ENCODE assay signal across 26 cellular contexts in the genomic region with DNA sequence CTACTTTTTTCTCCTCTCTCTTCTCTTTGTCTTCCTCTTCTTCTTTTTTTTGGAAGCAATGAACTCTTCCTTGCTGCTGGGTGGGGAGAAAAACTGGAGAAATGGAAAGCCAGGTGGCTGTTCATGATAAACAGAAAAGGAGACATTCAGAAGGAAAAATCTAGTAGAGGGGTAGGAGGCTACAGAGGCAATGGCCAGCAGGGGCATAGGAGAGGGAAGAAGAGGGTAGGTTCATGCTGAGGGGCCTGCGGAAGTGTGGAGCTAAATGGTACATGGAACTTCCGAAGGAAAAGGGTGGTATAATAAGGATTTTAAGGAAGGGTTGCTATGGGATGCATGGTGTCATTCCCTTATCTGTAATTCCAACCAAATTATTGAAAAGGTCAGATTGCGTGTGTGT. TPM values are rescaled to one million over a fixed set of nuclear protein-coding genes. Genes with fewer than 3 reads are reported as not detected.
"Had no signal": no experiment of that assay in that cellular context is flagged by ENCODE, and none has a peak within 500 bp of the region (broad histone marks: within the 10 kb centered on the region; RNA-seq: fewer than 3 reads in every experiment).

No MANE protein-coding gene starts in this region.

- H3K9ac ChIP-seq: parathyroid adenoma had no signal

- H3K36me3 ChIP-seq: colonic mucosa, gastrocnemius medialis, right atrium auricular region, tibial nerve had no signal

- H3K27ac ChIP-seq: colonic mucosa, dorsolateral prefrontal cortex, gastrocnemius medialis, hepatocyte, parathyroid adenoma, right atrium auricular region, tibial nerve had no signal

- ATAC-seq: activated CD8-positive, alpha-beta memory T cell treated with anti-CD3 and anti-CD28 coated beads, Interleukin-2, amount 10 ng/mL, durations not matched to agents 7 days and 5 days; activated CD8-positive, alpha-beta T cell treated with anti-CD3 and anti-CD28 coated beads for 36 hours; activated naive CD8-positive, alpha-beta T cell treated with anti-CD3 and anti-CD28 coated beads, Interleukin-2, amount 50 U/mL, for 24 hours; gastrocnemius medialis; naive thymus-derived CD4-positive, alpha-beta T cell had no signal

- H3K27me3 ChIP-seq: colonic mucosa, right atrium auricular region, tibial nerve had no signal

- H3K4me1 ChIP-seq: colonic mucosa, gastrocnemius medialis, parathyroid adenoma, right atrium auricular region, tibial nerve had no signal

- H3K79me2 ChIP-seq: hepatocyte, parathyroid adenoma had no signal

- DNase-seq: activated B cell treated with CpG ODN at 0.5 μM for 24 hours; activated CD4-positive, alpha-beta T cell treated with anti-CD3 and anti-CD28 coated beads, Interleukin-2, amount 50 U/mL, for 1 hour; activated CD8-positive, alpha-beta memory T cell treated with anti-CD3 and anti-CD28 coated beads, Interleukin-2, amount 10 ng/mL, durations not matched to agents 7 days and 5 days; activated CD8-positive, alpha-beta T cell treated with anti-CD3 and anti-CD28 coated beads for 36 hours; activated naive CD8-positive, alpha-beta T cell treated with anti-CD3 and anti-CD28 coated beads, Interleukin-2, amount 50 U/mL, for 24 hours; activated T-cell treated with anti-CD3 and anti-CD28 coated beads, Interleukin-2, amount 50 U/mL, for 48 hours; amygdala; cerebellar nuclear complex; colonic mucosa; dorsolateral prefrontal cortex; effector memory CD4-positive, alpha-beta T cell; erythroblast; gastrocnemius medialis; glutamatergic neuron; midbrain; naive thymus-derived CD4-positive, alpha-beta T cell; nucleus accumbens; stimulated activated CD4-positive, alpha-beta T cell treated with anti-CD3 and anti-CD28 coated beads, Interleukin-15, amount 100 ng/mL, for 24 hours; stimulated activated CD4-positive, alpha-beta T cell treated with anti-CD3 and anti-CD28 coated beads, Interleukin-2, amount 100 ng/mL, for 24 hours; stimulated activated naive CD4-positive, alpha-beta T cell; T-helper 2 cell had no signal

- H3K4me3 ChIP-seq: colonic mucosa, dorsolateral prefrontal cortex, gastrocnemius medialis, hepatocyte, right atrium auricular region, tibial nerve had no signal

- H3K9me3 ChIP-seq: colonic mucosa, gastrocnemius medialis, right atrium auricular region, tibial nerve had no signal

- H3K4me2 ChIP-seq: hepatocyte had no signal

RNA-seq across cellular contexts. Expression of a gene that starts 17.5 kb away (rescaled TPM):
- total RNA-seq: activated B cell treated with CpG ODN at 0.5 μM for 24 hours; activated CD8-positive, alpha-beta memory T cell treated with anti-CD3 and anti-CD28 coated beads, Interleukin-2, amount 10 ng/mL, durations not matched to agents 7 days and 5 days; activated CD8-positive, alpha-beta T cell treated with anti-CD3 and anti-CD28 coated beads for 36 hours; activated T-helper 2 cell treated with anti-CD3 and anti-CD28 coated beads, Interferon-gamma antibody, Interleukin-2, Interleukin-4, amounts not matched to agents 10 μg/mL and 5 μg/mL and 100 μg/mL, durations not matched to agents 14 hours and 24 hours and 36 hours; naive thymus-derived CD4-positive, alpha-beta T cell had no signal
- polyA plus RNA-seq: naive thymus-derived CD4-positive, alpha-beta T cell had no signal

RNA-seq across cellular contexts. Expression of a gene that starts 19.2 kb away (rescaled TPM):
- total RNA-seq: activated CD8-positive, alpha-beta T cell treated with anti-CD3 and anti-CD28 coated beads for 36 hours had no signal
- polyA plus RNA-seq: naive thymus-derived CD4-positive, alpha-beta T cell had no signal
